Comparison of ENCODE assay signal across 8 cellular contexts in genomic region chr1:67713071-67713806, GRCh38. TPM values are rescaled to one million over a fixed set of nuclear protein-coding genes. Genes with fewer than 3 reads are reported as not detected.
DNase-seq lines count a peak whose midpoint lies in the region; ATAC-seq and TF ChIP-seq lines count a peak whose summit lies in the region.

No MANE protein-coding gene starts in this region.

- peaks cover 2% of the 10 kb centered on the region for H3K4me1 Mint-ChIP-seq in activated CD4-positive, alpha-beta memory T cell treated with anti-CD3 and anti-CD28 coated beads, Interleukin-2, amount 10 ng/mL, durations not matched to agents 7 days and 5 days

- H3K9me3 ChIP-seq in BLaER1 treated with 17β-estradiol and CSF1 and Interleukin-3, amounts not matched to agents 10 nM and 100 nM (replicated peaks in 1 of 11): no peaks in the 10 kb centered on the region

- TF ChIP-seq CTCF in NB4 (IDR thresholded peaks at IDR 0.05; ENCODE audit: low read depth, low read length): no peak

- H4K20me1 ChIP-seq in BLaER1 treated with 17β-estradiol and CSF1 and Interleukin-3, amounts not matched to agents 10 nM and 100 nM: no peaks in the 10 kb centered on the region

- no peaks in the 10 kb centered on the region for H3K27me3 Mint-ChIP-seq in activated CD4-positive, alpha-beta memory T cell treated with anti-CD3 and anti-CD28 coated beads, Interleukin-2, amount 10 ng/mL, durations not matched to agents 7 days and 5 days

- no peak overlapping the region for H3K4me3 ChIP-seq in BLaER1 treated with 17β-estradiol and CSF1 and Interleukin-3, amounts not matched to agents 10 nM and 100 nM
- H3K4me3 ChIP-seq in NB4 (ENCODE audit: low read depth, low read length): no peak overlapping the region

- no peak overlapping the region for H3K4me3 Mint-ChIP-seq in activated CD4-positive, alpha-beta memory T cell treated with anti-CD3 and anti-CD28 coated beads, Interleukin-2, amount 10 ng/mL, durations not matched to agents 7 days and 5 days

- no peaks in the 10 kb centered on the region for H3K36me3 ChIP-seq in BLaER1 treated with 17β-estradiol and CSF1 and Interleukin-3, amounts not matched to agents 10 nM and 100 nM

- POLR2A ChIA-PET in activated CD4-positive, alpha-beta memory T cell treated with anti-CD3 and anti-CD28 coated beads, Interleukin-2, amount 10 ng/mL, durations not matched to agents 7 days and 5 days (lab: Charles Lee): no interaction called here

- no peaks in the 10 kb centered on the region for H3K9me3 Mint-ChIP-seq in activated CD4-positive, alpha-beta memory T cell treated with anti-CD3 and anti-CD28 coated beads, Interleukin-2, amount 10 ng/mL, durations not matched to agents 7 days and 5 days

- peak overlapping the region; percentile 1 to 84 (median 31); a peak in 19 of 22 replicates for H3K4me2 ChIP-seq in BLaER1 treated with 17β-estradiol and CSF1 and Interleukin-3, amounts not matched to agents 10 nM and 100 nM

- H3K4me1 ChIP-seq in BLaER1 treated with 17β-estradiol and CSF1 and Interleukin-3, amounts not matched to agents 10 nM and 100 nM: peaks cover 12 to 37% (median 30%) of the 10 kb centered on the region in 10 experiments

- no peaks in the 10 kb centered on the region for H3K27me3 ChIP-seq in BLaER1 treated with 17β-estradiol and CSF1 and Interleukin-3, amounts not matched to agents 10 nM and 100 nM

- CTCF ChIA-PET in activated CD4-positive, alpha-beta memory T cell treated with anti-CD3 and anti-CD28 coated beads, Interleukin-2, amount 10 ng/mL, durations not matched to agents 7 days and 5 days (lab: Charles Lee): no interaction called here

- no peaks in the 10 kb centered on the region for H3K36me3 Mint-ChIP-seq in activated CD4-positive, alpha-beta memory T cell treated with anti-CD3 and anti-CD28 coated beads, Interleukin-2, amount 10 ng/mL, durations not matched to agents 7 days and 5 days (ENCODE audit: low read depth)

- TF ChIP-seq POLR2A in NB4 (IDR thresholded peaks at IDR 0.05; ENCODE audit: extremely low read depth, insufficient read length): no peak

- no peak overlapping the region for H3K27ac Mint-ChIP-seq in activated CD4-positive, alpha-beta memory T cell treated with anti-CD3 and anti-CD28 coated beads, Interleukin-2, amount 10 ng/mL, durations not matched to agents 7 days and 5 days

- no peak overlapping the region for H3K27ac ChIP-seq in BLaER1 treated with 17β-estradiol and CSF1 and Interleukin-3, amounts not matched to agents 10 nM and 100 nM

- peak; percentile 23 for DNase-seq in NB4 (ENCODE audit: low read depth)
- DNase-seq in SK-N-DZ (ENCODE audit: low spot score): peak; percentile 43
- DNase-seq in iris pigment epithelial cell (ENCODE audit: low read depth): peak; percentile 88
- DNase-seq in DMS114 treated with DMSO at 0.1 percent for 48 hours (lab: John Stamatoyannopoulos, UW; ENCODE audit: unreplicated experiment): no peak
- DNase-seq in 8988T: no peak
- DNase-seq in activated CD4-positive, alpha-beta memory T cell treated with anti-CD3 and anti-CD28 coated beads, Interleukin-2, amount 10 ng/mL, durations not matched to agents 7 days and 5 days: no peak

- ATAC-seq in HG02938 (IDR thresholded peaks at IDR 0.05; ENCODE audit: unreplicated experiment): no peak

- H3K9ac ChIP-seq in BLaER1 treated with 17β-estradiol and CSF1 and Interleukin-3, amounts not matched to agents 10 nM and 100 nM: no peak overlapping the region

RNA-seq across cellular contexts. Expression of gene GADD45A, which starts 28.2 kb away (rescaled TPM):
- polyA plus RNA-seq in SK-N-DZ (2014; cell fraction: cytosol; rRNA removed): 21.2 and 29.5 TPM in 2 replicates
- 57.2 and 60.1 TPM in 2 replicates for polyA plus RNA-seq in SK-N-DZ (2014; cell fraction: nucleus; rRNA removed)
- total RNA-seq in activated CD4-positive, alpha-beta memory T cell treated with anti-CD3 and anti-CD28 coated beads, Interleukin-2, amount 10 ng/mL, durations not matched to agents 7 days and 5 days: 10 to 100 TPM; 29.5 to 30.7 TPM

Comparison
In these comparisons a context has a peak if more than half of its experiments do, and no peak if none do; other contexts are left out.
1. DNase-seq: peak in NB4 (single experiment), SK-N-DZ (single experiment) and iris pigment epithelial cell (single experiment); none in DMS114 treated with DMSO at 0.1 percent for 48 hours (single experiment), 8988T (single experiment) and activated CD4-positive, alpha-beta memory T cell treated with anti-CD3 and anti-CD28 coated beads, Interleukin-2, amount 10 ng/mL, durations not matched to agents 7 days and 5 days (single experiment).